ENCODE assay signal across 8 cellular contexts in the genomic region with DNA sequence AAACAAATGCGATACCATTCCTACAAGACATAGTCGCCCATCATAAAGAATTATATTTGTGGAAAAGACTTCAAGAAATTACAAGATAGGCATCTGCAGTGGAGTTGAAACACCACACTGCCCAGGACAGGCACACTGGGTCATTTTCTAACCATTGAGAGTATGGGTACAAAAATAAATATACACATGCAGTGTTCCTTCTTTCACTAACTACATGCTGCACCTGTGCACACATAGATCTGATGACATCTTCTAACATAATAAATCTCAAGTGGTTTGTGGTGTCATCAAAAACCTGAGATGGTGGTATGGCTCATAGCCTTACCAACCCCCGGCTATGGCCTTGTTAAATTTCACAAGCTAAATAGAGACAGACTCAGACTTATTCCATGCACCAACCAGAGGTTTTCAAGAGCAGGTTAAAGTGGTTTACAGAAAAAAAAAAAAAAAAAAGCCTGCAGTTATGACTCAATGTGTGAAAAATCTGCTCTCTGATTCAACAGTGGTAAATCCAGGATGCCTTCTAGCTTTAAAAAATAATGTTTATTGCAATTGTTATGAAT. TPM values are rescaled to one million over a fixed set of nuclear protein-coding genes. Genes with fewer than 3 reads are reported as not detected.
A peak's percentile ranks its signal among the peaks of the same experiment; 100 is the strongest.
DNase-seq lines count a peak whose midpoint lies in the region; ATAC-seq and TF ChIP-seq lines count a peak whose summit lies in the region.

No MANE protein-coding gene starts in this region.

- H3K27ac ChIP-seq in Karpas-422 (ENCODE audit: low read length) (peak overlapping the region; percentile 70), mesenchymal stem cell (ENCODE audit: low read length, poor library complexity, severe bottlenecking) (no peak overlapping the region), uterus (no peak overlapping the region)

- H3K23ac ChIP-seq in mesenchymal stem cell (ENCODE audit: low read length in 2 of 2) = no peak overlapping the region

- 0% methylated on average over 1 of the region's 3 CpGs for WGBS in mesenchymal stem cell

- H2BK120ac ChIP-seq in mesenchymal stem cell (ENCODE audit: low read depth, low read length) = no peak overlapping the region

- 0 out of 2 replicates have a peak, but pooled peaks cover 2% of the 10 kb centered on the region for H3K79me2 ChIP-seq in Karpas-422 (ENCODE audit: low read length)

- no peak for TF ChIP-seq CTCF in uterus (IDR thresholded peaks at IDR 0.05)

- no peak overlapping the region for H3K14ac ChIP-seq in mesenchymal stem cell (ENCODE audit: low read length in 2 of 2)

- no peak overlapping the region for H4K91ac ChIP-seq in mesenchymal stem cell (ENCODE audit: low read length)

- TF ChIP-seq POLR2A in uterus (IDR thresholded peaks at IDR 0.05) = no peak

- H3K18ac ChIP-seq in mesenchymal stem cell (ENCODE audit: low read depth in 1 of 2, low read length in 2 of 2) = no peak overlapping the region

- H2AK5ac ChIP-seq in mesenchymal stem cell (ENCODE audit: low read length, severe bottlenecking) = no peak overlapping the region

- no peaks in the 10 kb centered on the region for H4K20me1 ChIP-seq in Karpas-422 (ENCODE audit: insufficient read depth, low read depth, low read length)

- intact Hi-C loops in uterus (cut with DNase I; ENCODE audit: low total_unique reads) = no loop called here

- no peaks in the 10 kb centered on the region for H3K79me1 ChIP-seq in mesenchymal stem cell (replicated peaks; ENCODE audit: low read length, poor library complexity, severe bottlenecking)

- peak; percentile 31 for ATAC-seq in GM18858 (IDR thresholded peaks at IDR 0.05; ENCODE audit: unreplicated experiment)

- DNase-seq in Karpas-422 (peak; percentile 63), RKO (ENCODE audit: low spot score) (peak; percentile 70), mesenchymal stem cell (peak; percentile 57), D341Med (ENCODE audit: low spot score) (no peak), amygdala (lab: John Stamatoyannopoulos, UW) (no peak), islet precursor cell (no peak), uterus (no peak)

- H2BK12ac ChIP-seq in mesenchymal stem cell (ENCODE audit: low read length in 2 of 2) = no peak overlapping the region

- H3K4me1 ChIP-seq in Karpas-422 (ENCODE audit: low read length) (peaks cover 52% of the 10 kb centered on the region), mesenchymal stem cell (ENCODE audit: control insufficient read depth, insufficient read depth, low read depth, low read length) (no peaks in the 10 kb centered on the region), uterus (no peaks in the 10 kb centered on the region)

- no peak overlapping the region for H2AFZ ChIP-seq in Karpas-422 (ENCODE audit: low read length)
- H2AFZ ChIP-seq in mesenchymal stem cell (ENCODE audit: low read depth, low read length) = no peak overlapping the region

- no peaks in the 10 kb centered on the region for H3K9me3 ChIP-seq in Karpas-422 (ENCODE audit: low read length)
- no peaks in the 10 kb centered on the region for H3K9me3 ChIP-seq in mesenchymal stem cell (ENCODE audit: control insufficient read depth, low read length)
- no peaks in the 10 kb centered on the region for H3K9me3 ChIP-seq in uterus

- H3K9me2 ChIP-seq in Karpas-422 (replicated peaks; ENCODE audit: insufficient read depth, low read length) = no peaks in the 10 kb centered on the region

- H4K8ac ChIP-seq in mesenchymal stem cell (ENCODE audit: low read length) = no peak overlapping the region

- no peak overlapping the region for H2BK5ac ChIP-seq in mesenchymal stem cell (ENCODE audit: low read depth, low read length, poor library complexity, severe bottlenecking)

- H3K27me3 ChIP-seq in Karpas-422 (ENCODE audit: low read length) = no peaks in the 10 kb centered on the region
- H3K27me3 ChIP-seq in mesenchymal stem cell (ENCODE audit: control insufficient read depth in 1 of 2, insufficient read depth in 1 of 2, low read length in 2 of 2) = no peaks in the 10 kb centered on the region
- no peaks in the 10 kb centered on the region for H3K27me3 ChIP-seq in uterus

- H3K4me3 ChIP-seq in Karpas-422 (ENCODE audit: low read length) (no peak overlapping the region), mesenchymal stem cell (ENCODE audit: insufficient read depth in 1 of 2, low read depth in 1 of 2, low read length in 2 of 2) (no peak overlapping the region), uterus (no peak overlapping the region)

- H3K4me2 ChIP-seq in Karpas-422 (ENCODE audit: low read depth, low read length, poor library complexity, severe bottlenecking) = peak overlapping the region; percentile 45
- H3K4me2 ChIP-seq in mesenchymal stem cell (ENCODE audit: low read length, poor library complexity, severe bottlenecking) = no peak overlapping the region

- no peak overlapping the region for H3K4ac ChIP-seq in mesenchymal stem cell (ENCODE audit: low read depth in 1 of 2, low read length in 2 of 2)

- H3K36me3 ChIP-seq in Karpas-422 (ENCODE audit: insufficient read depth, low read length) (no peaks in the 10 kb centered on the region), mesenchymal stem cell (ENCODE audit: control insufficient read depth in 1 of 2, insufficient read depth in 2 of 2, low read depth in 1 of 2, low read length in 2 of 2) (no peaks in the 10 kb centered on the region), uterus (no peaks in the 10 kb centered on the region)

- no peak overlapping the region for H2BK15ac ChIP-seq in mesenchymal stem cell (ENCODE audit: low read depth, poor library complexity, severe bottlenecking)

- H3K9ac ChIP-seq in Karpas-422 (ENCODE audit: low read length) (0 out of 2 replicates have a peak overlapping the region, but pooled peaks have one; percentile 3), mesenchymal stem cell (ENCODE audit: low read length) (no peak overlapping the region)

RNA-seq across cellular contexts. Expression of a gene that starts 12.4 kb away (rescaled TPM):
- 1.0 and 3.6 TPM in 2 replicates for total RNA-seq in Karpas-422 (2014; rRNA removed; shearing (Covaris generic); ENCODE audit: low replicate concordance)
- 1.2 TPM for polyA plus RNA-seq in mesenchymal stem cell (2013, experiment 1 of 2)
- polyA plus RNA-seq in mesenchymal stem cell (2013, experiment 2 of 2) = 0.78 TPM
- total RNA-seq in uterus = 100 to 1,000 TPM in 3 of 4 donors, 10 to 100 TPM in 1; 85.3 to 173 (median 115) TPM

Comparison
In these comparisons a context has a peak if more than half of its experiments do, and no peak if none do; other contexts are left out.
1. DNase-seq: peak in Karpas-422 (single experiment), RKO (single experiment) and mesenchymal stem cell (single experiment); none in D341Med (single experiment), amygdala (0 of 56), islet precursor cell (single experiment) and uterus (0 of 2).
2. RNA of a gene that starts 12.4 kb away (total RNA-seq): 85.3 to 173 TPM in uterus; 1.0 to 3.6 TPM in Karpas-422; every median in the first group is over 10 times any median in the second.